1 cellular context compared by ENCODE assay signal in genomic region chr6:1760876-1761275, GRCh38.
TF ChIP-seq lines count a peak whose summit lies in the region.

No MANE protein-coding gene starts in this region.

TF ChIP-seq in GM23338, 12 proteins besides CTCF, POLR2A, EP300 and RAD21 (continued from another document):
- TF ChIP-seq, protein P1, sequence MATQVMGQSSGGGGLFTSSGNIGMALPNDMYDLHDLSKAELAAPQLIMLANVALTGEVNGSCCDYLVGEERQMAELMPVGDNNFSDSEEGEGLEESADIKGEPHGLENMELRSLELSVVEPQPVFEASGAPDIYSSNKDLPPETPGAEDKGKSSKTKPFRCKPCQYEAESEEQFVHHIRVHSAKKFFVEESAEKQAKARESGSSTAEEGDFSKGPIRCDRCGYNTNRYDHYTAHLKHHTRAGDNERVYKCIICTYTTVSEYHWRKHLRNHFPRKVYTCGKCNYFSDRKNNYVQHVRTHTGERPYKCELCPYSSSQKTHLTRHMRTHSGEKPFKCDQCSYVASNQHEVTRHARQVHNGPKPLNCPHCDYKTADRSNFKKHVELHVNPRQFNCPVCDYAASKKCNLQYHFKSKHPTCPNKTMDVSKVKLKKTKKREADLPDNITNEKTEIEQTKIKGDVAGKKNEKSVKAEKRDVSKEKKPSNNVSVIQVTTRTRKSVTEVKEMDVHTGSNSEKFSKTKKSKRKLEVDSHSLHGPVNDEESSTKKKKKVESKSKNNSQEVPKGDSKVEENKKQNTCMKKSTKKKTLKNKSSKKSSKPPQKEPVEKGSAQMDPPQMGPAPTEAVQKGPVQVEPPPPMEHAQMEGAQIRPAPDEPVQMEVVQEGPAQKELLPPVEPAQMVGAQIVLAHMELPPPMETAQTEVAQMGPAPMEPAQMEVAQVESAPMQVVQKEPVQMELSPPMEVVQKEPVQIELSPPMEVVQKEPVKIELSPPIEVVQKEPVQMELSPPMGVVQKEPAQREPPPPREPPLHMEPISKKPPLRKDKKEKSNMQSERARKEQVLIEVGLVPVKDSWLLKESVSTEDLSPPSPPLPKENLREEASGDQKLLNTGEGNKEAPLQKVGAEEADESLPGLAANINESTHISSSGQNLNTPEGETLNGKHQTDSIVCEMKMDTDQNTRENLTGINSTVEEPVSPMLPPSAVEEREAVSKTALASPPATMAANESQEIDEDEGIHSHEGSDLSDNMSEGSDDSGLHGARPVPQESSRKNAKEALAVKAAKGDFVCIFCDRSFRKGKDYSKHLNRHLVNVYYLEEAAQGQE (IDR thresholded peaks at IDR 0.05; ENCODE audit: unreplicated experiment) = no peak
- TF ChIP-seq ZNF331 (CRISPR knock-in tag; IDR thresholded peaks at IDR 0.05; ENCODE audit: low read depth) (no peak), EZH2phosphoT487 (IDR thresholded peaks at IDR 0.05; ENCODE audit: unreplicated experiment) (no peak), ETS1 (IDR thresholded peaks at IDR 0.05) (no peak), NANOG (IDR thresholded peaks at IDR 0.05; ENCODE audit: borderline replicate concordance) (no peak), EZH2 (IDR thresholded peaks at IDR 0.05; ENCODE audit: low read depth, unreplicated experiment) (no peak)
